Comparison of ENCODE assay signal across 11 cellular contexts in the genomic region with DNA sequence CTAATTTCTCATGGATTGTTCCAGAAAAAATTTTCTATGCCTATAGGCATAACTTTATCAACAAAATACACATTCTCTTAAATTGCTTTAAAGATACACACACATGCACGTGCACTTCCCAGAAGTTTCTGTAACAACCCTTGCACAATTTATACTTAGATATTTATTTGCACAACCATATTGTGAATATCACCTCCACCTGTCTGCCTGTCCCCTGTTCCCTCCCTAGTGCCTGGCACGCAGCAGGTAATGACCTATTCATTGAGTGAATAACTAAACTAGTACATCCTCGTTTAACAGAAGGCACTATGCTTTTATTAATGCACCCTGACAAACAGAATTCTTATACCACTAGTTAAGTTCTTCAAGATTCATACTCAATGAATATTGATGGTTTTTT.
DNase-seq lines count a peak whose midpoint lies in the region; ATAC-seq and TF ChIP-seq lines count a peak whose summit lies in the region.
"Had no signal": no experiment of that assay in that cellular context is flagged by ENCODE, and none has a peak within 500 bp of the region (broad histone marks: within the 10 kb centered on the region; RNA-seq: fewer than 3 reads in every experiment).

No MANE protein-coding gene starts in this region.

- intact Hi-C loops in activated T-helper 1 cell treated with anti-CD3 and anti-CD28 coated beads, Interleukin-12 subunit alpha, Interleukin-12 subunit beta, Interleukin-2, Interleukin-4 antibody, amounts not matched to agents 30 ng/mL and 10 ng/mL and 1 ng/mL, durations not matched to agents 14 hours and 24 hours and 36 hours (cut with micrococcal nuclease) = loop anchor here (2.0 kb wide), 1 partner anchor 37 kb away; no protein-coding TSS in a partner anchor
- intact Hi-C loops in mucosa of descending colon (cut with DNase I, micrococcal nuclease) = loop anchor here (5.0 to 10.0 kb wide), 2 partner anchors 294 to 297 kb away; no protein-coding TSS in a partner anchor
- intact Hi-C loops in transverse colon (cut with DNase I; ENCODE audit: low total_unique reads) = loop anchor here (5.0 kb wide), 1 partner anchor 294 kb away; no protein-coding TSS in a partner anchor

- TF ChIP-seq EP300 in transverse colon (IDR thresholded peaks at IDR 0.05; ENCODE audit: low read depth) = no peak

- no peaks in the 10 kb centered on the region for H3K27me3 Mint-ChIP-seq in stimulated activated naive CD8-positive, alpha-beta T cell treated with anti-CD3 and anti-CD28 coated beads, Interleukin-15, Interleukin-2, amounts not matched to agents 100 ng/mL and 50 ng/mL, for 24 hours
- H3K27me3 Mint-ChIP-seq in activated T-helper 1 cell treated with anti-CD3 and anti-CD28 coated beads, Interleukin-12 subunit alpha, Interleukin-12 subunit beta, Interleukin-2, Interleukin-4 antibody, amounts not matched to agents 30 ng/mL and 10 ng/mL and 1 ng/mL, durations not matched to agents 14 hours and 24 hours and 36 hours (ENCODE audit: insufficient read depth) = no peaks in the 10 kb centered on the region

- H3K4me3 ChIP-seq in mucosa of descending colon (no peak overlapping the region), transverse colon (no peak overlapping the region)

- H3K27ac ChIP-seq in transverse colon = peak overlapping the region; percentile 79 to 87 (median 82)
- H3K27ac ChIP-seq in substantia nigra (ENCODE audit: low read depth, low read length, poor library complexity, severe bottlenecking) = no peak overlapping the region

- H3K9me3 ChIP-seq in mucosa of descending colon = no peaks in the 10 kb centered on the region
- H3K9me3 ChIP-seq in transverse colon = no peaks in the 10 kb centered on the region

- H3K36me3 ChIP-seq in mucosa of descending colon (ENCODE audit: low read depth) (no peaks in the 10 kb centered on the region), transverse colon (no peaks in the 10 kb centered on the region)

- no peak for TF ChIP-seq CTCF in mucosa of descending colon (IDR thresholded peaks at IDR 0.05)
- no peak for TF ChIP-seq CTCF in transverse colon (IDR thresholded peaks at IDR 0.05)

- no peak for ATAC-seq in stimulated activated naive CD8-positive, alpha-beta T cell treated with anti-CD3 and anti-CD28 coated beads, Interleukin-15, Interleukin-2, amounts not matched to agents 100 U/mL and 50 U/mL, for 24 hours
- peak; percentile 6 for ATAC-seq in mucosa of descending colon

- H3K27ac Mint-ChIP-seq in stimulated activated naive CD8-positive, alpha-beta T cell treated with anti-CD3 and anti-CD28 coated beads, Interleukin-15, Interleukin-2, amounts not matched to agents 100 ng/mL and 50 ng/mL, for 24 hours = peak overlapping the region; percentile 93
- H3K27ac Mint-ChIP-seq in activated T-helper 1 cell treated with anti-CD3 and anti-CD28 coated beads, Interleukin-12 subunit alpha, Interleukin-12 subunit beta, Interleukin-2, Interleukin-4 antibody, amounts not matched to agents 30 ng/mL and 10 ng/mL and 1 ng/mL, durations not matched to agents 14 hours and 24 hours and 36 hours = peak overlapping the region; percentile 91

- no peaks in the 10 kb centered on the region for H3K27me3 ChIP-seq in transverse colon

- 51% methylated on average over 3 of the region's 3 CpGs for WGBS in transverse colon (ENCODE audit: low coverage in 1 of 2), 2 donors

- TF ChIP-seq POLR2A in transverse colon (IDR thresholded peaks at IDR 0.05) = no peak

- H3K4me1 ChIP-seq in mucosa of descending colon (ENCODE audit: low read depth) (peaks cover 47% of the 10 kb centered on the region), transverse colon (peaks cover 27 to 64% (median 48%) of the 10 kb centered on the region in 4 donors)

- DNase-seq in stimulated activated naive CD8-positive, alpha-beta T cell treated with anti-CD3 and anti-CD28 coated beads, Interleukin-15, Interleukin-2, amounts not matched to agents 100 U/mL and 50 U/mL, for 24 hours = no peak
- DNase-seq in activated T-helper 1 cell treated with anti-CD3 and anti-CD28 coated beads, Interleukin-12 subunit alpha, Interleukin-12 subunit beta, Interleukin-2, Interleukin-4 antibody, amounts not matched to agents 30 ng/mL and 10 ng/mL and 1 ng/mL, durations not matched to agents 14 hours and 24 hours and 36 hours (ENCODE audit: low spot score) = no peak
- no peak for DNase-seq in mucosa of descending colon
- DNase-seq in transverse colon = no peak
- no peak for DNase-seq in HuH-7.5 (ENCODE audit: low spot score)
- DNase-seq in retina = no peak
- DNase-seq in substantia nigra (lab: John Stamatoyannopoulos, UW) = no peak
- DNase-seq: activated CD4-positive, CD25-positive, alpha-beta regulatory T cell treated with anti-CD3 and anti-CD28 coated beads, Interleukin-2, amount 50 U/mL, for 72 hours; occipital lobe had no signal

- in situ Hi-C loops in transverse colon (cut with MboI; ENCODE audit: low pct_ligation_motif_present in 1 of 4, low pct_unique_long_range_greater_than_20kb in 1 of 4, low sequenced_read_pairs in 3 of 4) = no loop called here

- no peaks in the 10 kb centered on the region for H3K9me3 Mint-ChIP-seq in stimulated activated naive CD8-positive, alpha-beta T cell treated with anti-CD3 and anti-CD28 coated beads, Interleukin-15, Interleukin-2, amounts not matched to agents 100 ng/mL and 50 ng/mL, for 24 hours
- H3K9me3 Mint-ChIP-seq in activated T-helper 1 cell treated with anti-CD3 and anti-CD28 coated beads, Interleukin-12 subunit alpha, Interleukin-12 subunit beta, Interleukin-2, Interleukin-4 antibody, amounts not matched to agents 30 ng/mL and 10 ng/mL and 1 ng/mL, durations not matched to agents 14 hours and 24 hours and 36 hours = no peaks in the 10 kb centered on the region

- H3K4me1 Mint-ChIP-seq in stimulated activated naive CD8-positive, alpha-beta T cell treated with anti-CD3 and anti-CD28 coated beads, Interleukin-15, Interleukin-2, amounts not matched to agents 100 ng/mL and 50 ng/mL, for 24 hours (ENCODE audit: low read depth) = peaks cover 75% of the 10 kb centered on the region
- H3K4me1 Mint-ChIP-seq in activated T-helper 1 cell treated with anti-CD3 and anti-CD28 coated beads, Interleukin-12 subunit alpha, Interleukin-12 subunit beta, Interleukin-2, Interleukin-4 antibody, amounts not matched to agents 30 ng/mL and 10 ng/mL and 1 ng/mL, durations not matched to agents 14 hours and 24 hours and 36 hours (ENCODE audit: low read depth) = peaks cover 63% of the 10 kb centered on the region

- H3K36me3 Mint-ChIP-seq in stimulated activated naive CD8-positive, alpha-beta T cell treated with anti-CD3 and anti-CD28 coated beads, Interleukin-15, Interleukin-2, amounts not matched to agents 100 ng/mL and 50 ng/mL, for 24 hours (ENCODE audit: low read depth) = no peaks in the 10 kb centered on the region
- no peaks in the 10 kb centered on the region for H3K36me3 Mint-ChIP-seq in activated T-helper 1 cell treated with anti-CD3 and anti-CD28 coated beads, Interleukin-12 subunit alpha, Interleukin-12 subunit beta, Interleukin-2, Interleukin-4 antibody, amounts not matched to agents 30 ng/mL and 10 ng/mL and 1 ng/mL, durations not matched to agents 14 hours and 24 hours and 36 hours (ENCODE audit: low read depth)
- H3K36me3 Mint-ChIP-seq: CD14-positive monocyte had no signal

- H3K4me3 Mint-ChIP-seq in stimulated activated naive CD8-positive, alpha-beta T cell treated with anti-CD3 and anti-CD28 coated beads, Interleukin-15, Interleukin-2, amounts not matched to agents 100 ng/mL and 50 ng/mL, for 24 hours = no peak overlapping the region
- H3K4me3 Mint-ChIP-seq in activated T-helper 1 cell treated with anti-CD3 and anti-CD28 coated beads, Interleukin-12 subunit alpha, Interleukin-12 subunit beta, Interleukin-2, Interleukin-4 antibody, amounts not matched to agents 30 ng/mL and 10 ng/mL and 1 ng/mL, durations not matched to agents 14 hours and 24 hours and 36 hours = no peak overlapping the region
- H3K4me3 Mint-ChIP-seq: CD14-positive monocyte had no signal
